In genomic region chr10:4081691-4082111, GRCh38 we compare ENCODE assay signal across 11 cellular contexts.
DNase-seq lines count a peak whose midpoint lies in the region; ATAC-seq and TF ChIP-seq lines count a peak whose summit lies in the region.
"Had no signal": no experiment of that assay in that cellular context is flagged by ENCODE, and none has a peak within 500 bp of the region (broad histone marks: within the 10 kb centered on the region; RNA-seq: fewer than 3 reads in every experiment).

No MANE protein-coding gene starts in this region.

- H2AK9ac ChIP-seq in IMR-90 (replicated peaks; ENCODE audit: low read depth, low read length, poor library complexity): no peak overlapping the region

- no peak overlapping the region for H2BK5ac ChIP-seq in IMR-90 (ENCODE audit: low read depth, low read length, poor library complexity, severe bottlenecking)

- ATAC-seq in IMR-90 (ENCODE audit: low read depth) (peak; percentile 24; the same call in 1 of the 2 replicates), GM18502 (IDR thresholded peaks at IDR 0.05; ENCODE audit: poor library complexity, unreplicated experiment) (no peak)

- H3K27me3 ChIP-seq in IMR-90 (ENCODE audit: control insufficient read depth, insufficient read depth, low read length) (no peaks in the 10 kb centered on the region), esophagus muscularis mucosa (no peaks in the 10 kb centered on the region), thyroid gland (no peaks in the 10 kb centered on the region)
- H3K27me3 ChIP-seq: upper lobe of left lung had no signal

- H2BK15ac ChIP-seq in IMR-90 (ENCODE audit: low read depth, low read length): peak overlapping the region; percentile 86; the same call in 1 of the 3 replicates

- H4K5ac ChIP-seq in IMR-90 (ENCODE audit: low read depth, low read length): peak overlapping the region; percentile 8; the same call in 1 of the 2 replicates

- no peak for TF ChIP-seq RAD21 in IMR-90 (IDR thresholded peaks at IDR 0.05; ENCODE audit: low read length)

- peak overlapping the region; percentile 18 for H2AFZ ChIP-seq in IMR-90 (replicated peaks; ENCODE audit: low read length, poor library complexity)

- H3K23ac ChIP-seq in IMR-90 (ENCODE audit: low read depth, low read length): peak overlapping the region; percentile 48; the same call in 1 of the 2 replicates

- no peak for TF ChIP-seq POLR2A in IMR-90 (IDR thresholded peaks at IDR 0.05; ENCODE audit: low read depth, low read length)
- no peak for TF ChIP-seq POLR2A in esophagus muscularis mucosa (IDR thresholded peaks at IDR 0.05; ENCODE audit: low read depth)
- TF ChIP-seq POLR2A in thyroid gland (IDR thresholded peaks at IDR 0.05): no peak

- peak overlapping the region; percentile 84 for H3K27ac Mint-ChIP-seq in mesothelial cell of epicardium

- peak overlapping the region; percentile 31 for H4K91ac ChIP-seq in IMR-90 (ENCODE audit: insufficient read depth, low read depth, low read length)

- H3K27ac ChIP-seq in IMR-90 (ENCODE audit: insufficient read depth, low read length) (no peak overlapping the region), esophagus muscularis mucosa (replicated peaks in 1 of 4) (peak overlapping the region; percentile 28 to 55 (median 44)), thyroid gland (peak overlapping the region in 2 of 3 donors; percentile 33 to 58)

- no peak for DNase-seq in IMR-90
- no peak for DNase-seq in esophagus muscularis mucosa (ENCODE audit: extremely low spot score)
- no peak for DNase-seq in mesothelial cell of epicardium (ENCODE audit: low spot score in 2 of 2, unreplicated experiment in 2 of 2)
- DNase-seq in thyroid gland: peak in 1 of 2 donors; percentile 12
- no peak for DNase-seq in LoVo (ENCODE audit: low spot score)
- DNase-seq in retina: no peak
- DNase-seq: activated CD4-positive, alpha-beta T cell treated with anti-CD3 and anti-CD28 coated beads for 4 hours; effector memory CD4-positive, alpha-beta T cell; NCI-H748 treated with DMSO at 0.1 percent for 48 hours; upper lobe of left lung had no signal

- peak overlapping the region in 1 of 2 experiments; percentile 7; a peak in 2 of 4 replicates for H4K8ac ChIP-seq in IMR-90 (ENCODE audit: low read depth in 2 of 2, low read length in 2 of 2)

- H3K36me3 ChIP-seq in IMR-90 (ENCODE audit: control insufficient read depth, insufficient read depth, low read length) (no peaks in the 10 kb centered on the region), esophagus muscularis mucosa (no peaks in the 10 kb centered on the region), thyroid gland (no peaks in the 10 kb centered on the region)
- H3K36me3 ChIP-seq: upper lobe of left lung had no signal

- TF ChIP-seq EP300 in esophagus muscularis mucosa (IDR thresholded peaks at IDR 0.05): no peak

- H3K27me3 Mint-ChIP-seq in mesothelial cell of epicardium (ENCODE audit: low read depth): no peaks in the 10 kb centered on the region

- CTCF ChIA-PET in IMR-90 (lab: Yijun Ruan, JAX): no interaction called here

- H2BK120ac ChIP-seq in IMR-90 (ENCODE audit: low read depth, low read length): peak overlapping the region; percentile 61; the same call in 1 of the 2 replicates

- H3K9me3 ChIP-seq in IMR-90 (ENCODE audit: control insufficient read depth, insufficient read depth, low read length) (no peaks in the 10 kb centered on the region), esophagus muscularis mucosa (no peaks in the 10 kb centered on the region), thyroid gland (no peaks in the 10 kb centered on the region)
- H3K9me3 ChIP-seq: upper lobe of left lung had no signal

- peak overlapping the region; percentile 48 for H2BK20ac ChIP-seq in IMR-90 (ENCODE audit: low read depth, low read length)

- H3K4me2 ChIP-seq in IMR-90 (ENCODE audit: low read depth, low read length): no peak overlapping the region

- H3K4me1 ChIP-seq in IMR-90 (ENCODE audit: control insufficient read depth, insufficient read depth, low read length): peaks cover 12% of the 10 kb centered on the region
- peaks cover 26 to 39% (median 34%) of the 10 kb centered on the region in 4 donors for H3K4me1 ChIP-seq in esophagus muscularis mucosa
- peaks cover 12 to 15% of the 10 kb centered on the region in 2 donors for H3K4me1 ChIP-seq in thyroid gland

- H3K18ac ChIP-seq in IMR-90 (ENCODE audit: low read depth, low read length): 0 out of 2 replicates have a peak overlapping the region, but pooled peaks have one; percentile 50

- H3K79me1 ChIP-seq in IMR-90 (ENCODE audit: low read depth in 1 of 2, low read length in 2 of 2): no peaks in the 10 kb centered on the region

- H3K9me3 Mint-ChIP-seq in mesothelial cell of epicardium: no peaks in the 10 kb centered on the region

- peaks cover 8% of the 10 kb centered on the region for H3K9me1 ChIP-seq in IMR-90 (ENCODE audit: insufficient read depth, low read length)

- TF ChIP-seq CTCF in IMR-90 (conservative IDR thresholded peaks at IDR 0.05; ENCODE audit: low read depth, low read length) (no peak), esophagus muscularis mucosa (IDR thresholded peaks at IDR 0.05) (no peak), mesothelial cell of epicardium (IDR thresholded peaks at IDR 0.05; ENCODE audit: unreplicated experiment) (no peak), thyroid gland (IDR thresholded peaks at IDR 0.05) (no peak)

- no peak overlapping the region for H3K4me3 Mint-ChIP-seq in mesothelial cell of epicardium

- H3K4ac ChIP-seq in IMR-90 (ENCODE audit: low read depth, low read length): peak overlapping the region; percentile 78

- H2AK5ac ChIP-seq in IMR-90 (ENCODE audit: low read depth, low read length): peak overlapping the region; percentile 84

- peaks cover 37% of the 10 kb centered on the region for H3K4me1 Mint-ChIP-seq in mesothelial cell of epicardium

- in situ Hi-C loops in IMR-90 (cut with MboI; ENCODE audit: low sequenced_read_pairs): no loop called here

- no peaks in the 10 kb centered on the region for H4K20me1 ChIP-seq in IMR-90 (ENCODE audit: insufficient read depth, low read length)

- no peak overlapping the region for H3K56ac ChIP-seq in IMR-90 (ENCODE audit: extremely low read depth, insufficient read depth, low read length)

- no peak overlapping the region for H3K9ac ChIP-seq in IMR-90 (ENCODE audit: low read depth, low read length)

- intact Hi-C loops in IMR-90 (cut with micrococcal nuclease) (no loop called here), esophagus muscularis mucosa (cut with DNase I) (no loop called here), thyroid gland (cut with DNase I) (no loop called here)

- no TSS peak for BruUV-seq in IMR-90 (replicated peaks; lab: Mats Ljungman, UMichigan)

- H3K14ac ChIP-seq in IMR-90 (replicated peaks; ENCODE audit: low read depth, low read length): peak overlapping the region; percentile 83

- no peaks in the 10 kb centered on the region for H3K36me3 Mint-ChIP-seq in mesothelial cell of epicardium

- H3K4me3 ChIP-seq in IMR-90 (ENCODE audit: insufficient read depth, low read depth, low read length): no peak overlapping the region
- no peak overlapping the region for H3K4me3 ChIP-seq in esophagus muscularis mucosa
- no peak overlapping the region for H3K4me3 ChIP-seq in thyroid gland (replicated peaks in 1 of 3)
- H3K4me3 ChIP-seq: upper lobe of left lung had no signal

- dilution Hi-C loops in IMR-90 (cut with HindIII; ENCODE audit: low sequenced_read_pairs, unreplicated experiment): no loop called here

- POLR2A ChIA-PET in IMR-90 (lab: Charles Lee; ENCODE audit: unreplicated experiment): interaction anchor here (0.6 kb wide), 2 partner anchors 12 to 155 kb away, joined by 5 to 6 read pairs; no protein-coding TSS in a partner anchor

- no CpG with 5 or more reads among the region's 5 CpGs for WGBS in IMR-90 (ENCODE audit: extremely low coverage in 2 of 2, insufficient read length in 1 of 2), 2 experiments
- 65% methylated on average over 5 of the region's 5 CpGs for WGBS in esophagus muscularis mucosa
- WGBS in thyroid gland, 2 donors: 67 to 78% methylated on average over 5 of the region's 5 CpGs

TF ChIP-seq in IMR-90, 13 proteins besides CTCF, POLR2A, EP300 and RAD21:
- TF ChIP-seq MAZ (IDR thresholded peaks at IDR 0.05; ENCODE audit: borderline replicate concordance, low read depth, low read length) (no peak), USF2 (IDR thresholded peaks at IDR 0.05; ENCODE audit: low read depth, low read length) (no peak), NFE2L2 (IDR thresholded peaks at IDR 0.05; ENCODE audit: low read depth, low read length) (no peak), MXI1 (IDR thresholded peaks at IDR 0.05; ENCODE audit: borderline replicate concordance, low read depth, low read length) (no peak), BHLHE40 (IDR thresholded peaks at IDR 0.05; ENCODE audit: low read depth, low read length) (no peak), ELK1 (IDR thresholded peaks at IDR 0.05; ENCODE audit: borderline replicate concordance, low read depth, low read length) (no peak), SMC3 (IDR thresholded peaks at IDR 0.05; ENCODE audit: low read depth, low read length) (no peak)
